Comparison of ENCODE assay signal across 1 cellular context in the genomic region with DNA sequence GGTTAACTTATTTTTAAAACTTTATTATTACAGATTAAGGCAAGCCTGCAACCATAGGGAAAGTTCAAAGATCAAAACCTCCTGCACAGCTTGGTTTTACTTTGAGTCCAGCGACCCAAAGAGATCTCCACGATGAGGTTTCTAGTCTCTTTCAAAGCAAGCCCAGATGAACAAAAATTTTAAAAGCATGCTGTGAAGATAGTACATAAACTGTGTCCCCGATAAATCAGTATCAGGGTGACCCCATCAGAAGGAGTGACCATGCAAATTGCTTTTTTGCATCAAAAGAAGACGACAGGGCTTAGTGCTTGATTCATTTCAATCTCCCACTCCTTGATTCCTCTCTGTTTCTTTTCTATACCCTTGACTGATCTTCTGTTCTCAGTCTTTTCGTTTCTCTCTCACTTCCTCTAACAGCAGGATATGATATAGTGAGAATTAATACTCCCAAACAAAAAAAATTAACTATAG.
TF ChIP-seq lines count a peak whose summit lies in the region.

No MANE protein-coding gene starts in this region.

TF ChIP-seq in HCT116, 20 proteins besides CTCF, POLR2A, EP300 and RAD21:
- no peak for TF ChIP-seq SIN3A (IDR thresholded peaks at IDR 0.05; ENCODE audit: low read depth)
- no peak for TF ChIP-seq SP1 (IDR thresholded peaks at IDR 0.05; ENCODE audit: low read depth)
- TF ChIP-seq JUND (IDR thresholded peaks at IDR 0.05) = no peak
- no peak for TF ChIP-seq MAX (IDR thresholded peaks at IDR 0.05)
- no peak for TF ChIP-seq EZH2phosphoT487 (IDR thresholded peaks at IDR 0.05; ENCODE audit: borderline replicate concordance)
